ENCODE assay signal across 1 cellular context in genomic region chr1:183841950-183842816, GRCh38.
A peak's percentile ranks its signal among the peaks of the same experiment; 100 is the strongest.
TF ChIP-seq lines count a peak whose summit lies in the region.

No MANE protein-coding gene starts in this region.

TF ChIP-seq in HepG2, 621 proteins besides CTCF, POLR2A, EP300 and RAD21 (continued from another document):
- TF ChIP-seq MXD1 (CRISPR knock-in tag; IDR thresholded peaks at IDR 0.05), result no peak
- no peak for TF ChIP-seq POGZ (CRISPR knock-in tag; IDR thresholded peaks at IDR 0.05)
- TF ChIP-seq RBM22 (optimal IDR thresholded peaks at IDR 0.05; ENCODE audit: low read length), result no peak
- no peak for TF ChIP-seq ZNF10 (CRISPR knock-in tag; IDR thresholded peaks at IDR 0.05; ENCODE audit: borderline replicate concordance, low read depth)
- TF ChIP-seq WIZ (CRISPR knock-in tag; IDR thresholded peaks at IDR 0.05), result no peak
- no peak for TF ChIP-seq RCOR2 (CRISPR knock-in tag; IDR thresholded peaks at IDR 0.05)
- no peak for TF ChIP-seq PAX8 (CRISPR knock-in tag; IDR thresholded peaks at IDR 0.05; ENCODE audit: borderline replicate concordance)
- no peak for TF ChIP-seq PRDM15 (CRISPR knock-in tag; IDR thresholded peaks at IDR 0.05)
- TF ChIP-seq ZNF777 (CRISPR knock-in tag; IDR thresholded peaks at IDR 0.05), result no peak
- TF ChIP-seq FOXO1 (CRISPR knock-in tag; IDR thresholded peaks at IDR 0.05), result peak; percentile 22; the same call in 1 of the 2 replicates
- TF ChIP-seq ZFYVE20 (CRISPR knock-in tag; IDR thresholded peaks at IDR 0.05; ENCODE audit: borderline replicate concordance, low read depth), result no peak
- no peak for TF ChIP-seq ZNF788 (CRISPR knock-in tag; IDR thresholded peaks at IDR 0.05; ENCODE audit: borderline replicate concordance)
- no peak; the same call in 1 of the 2 replicates for TF ChIP-seq MIXL1 (CRISPR knock-in tag; IDR thresholded peaks at IDR 0.05)
- no peak for TF ChIP-seq ZNF605 (CRISPR knock-in tag; IDR thresholded peaks at IDR 0.05)
- no peak for TF ChIP-seq ZNF597 (CRISPR knock-in tag; IDR thresholded peaks at IDR 0.05)
- no peak for TF ChIP-seq ZNF792 (CRISPR knock-in tag; IDR thresholded peaks at IDR 0.05)
- TF ChIP-seq ZNF318 (CRISPR knock-in tag; IDR thresholded peaks at IDR 0.05), result no peak
- no peak for TF ChIP-seq SMAD3 (CRISPR knock-in tag; IDR thresholded peaks at IDR 0.05)
- no peak for TF ChIP-seq ZNF224 (CRISPR knock-in tag; IDR thresholded peaks at IDR 0.05)
- TF ChIP-seq KDM3A (CRISPR knock-in tag; IDR thresholded peaks at IDR 0.05; ENCODE audit: low read depth), result no peak
- no peak for TF ChIP-seq ZNF264 (CRISPR knock-in tag; IDR thresholded peaks at IDR 0.05)
- TF ChIP-seq NCOA1 (CRISPR knock-in tag; IDR thresholded peaks at IDR 0.05), result no peak
- no peak for TF ChIP-seq REL (CRISPR knock-in tag; conservative IDR thresholded peaks at IDR 0.05)
- no peak for TF ChIP-seq ZBTB40 (IDR thresholded peaks at IDR 0.05)
- no peak for TF ChIP-seq ZBTB40 (CRISPR knock-in tag; IDR thresholded peaks at IDR 0.05)
